14 cellular contexts compared by ENCODE assay signal in the genomic region with DNA sequence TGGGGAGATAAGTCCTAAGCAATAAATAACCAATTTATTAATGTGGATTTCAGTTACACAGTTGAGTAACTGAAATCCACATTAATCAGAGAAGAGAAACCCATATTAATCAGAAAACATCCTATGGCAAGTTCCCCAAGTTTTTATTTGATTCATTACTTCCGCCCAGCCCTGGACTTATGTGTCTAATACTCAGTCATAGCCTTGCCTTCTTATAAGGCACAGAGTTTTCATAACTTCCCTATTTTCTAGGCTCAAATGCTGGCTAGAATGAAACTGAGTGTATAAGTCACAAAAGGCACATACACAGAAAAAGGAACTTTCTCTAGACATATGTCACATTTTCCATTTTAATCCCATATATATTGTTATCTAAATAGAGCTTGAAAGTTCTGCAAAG. TPM values are rescaled to one million over a fixed set of nuclear protein-coding genes. Genes with fewer than 3 reads are reported as not detected.
DNase-seq lines count a peak whose midpoint lies in the region; ATAC-seq and TF ChIP-seq lines count a peak whose summit lies in the region.
"Had no signal": no experiment of that assay in that cellular context is flagged by ENCODE, and none has a peak within 500 bp of the region (broad histone marks: within the 10 kb centered on the region; RNA-seq: fewer than 3 reads in every experiment).

No MANE protein-coding gene starts in this region.

- TF ChIP-seq CTCF in OCI-LY3 (IDR thresholded peaks at IDR 0.05; ENCODE audit: low read depth, low read length) = no peak

- peaks cover 3% of the 10 kb centered on the region for H3K9me3 Mint-ChIP-seq in activated CD4-positive, alpha-beta T cell treated with anti-CD3 and anti-CD28 coated beads, Interleukin-2, amount 10 ng/mL, durations not matched to agents 24 days and 14 days
- H3K9me3 Mint-ChIP-seq in stimulated activated effector memory CD8-positive, alpha-beta T cell treated with anti-CD3 and anti-CD28 coated beads, Interleukin-12 subunit alpha, Interleukin-12 subunit beta, amount 100 ng/mL, for 72 hours = no peaks in the 10 kb centered on the region

- H3K4me3 Mint-ChIP-seq in activated CD4-positive, alpha-beta T cell treated with anti-CD3 and anti-CD28 coated beads, Interleukin-2, amount 10 ng/mL, durations not matched to agents 24 days and 14 days = no peak overlapping the region
- H3K4me3 Mint-ChIP-seq in stimulated activated effector memory CD8-positive, alpha-beta T cell treated with anti-CD3 and anti-CD28 coated beads, Interleukin-12 subunit alpha, Interleukin-12 subunit beta, amount 100 ng/mL, for 72 hours = no peak overlapping the region

- no peaks in the 10 kb centered on the region for H3K27me3 ChIP-seq in OCI-LY3 (ENCODE audit: low read depth, low read length)
- H3K27me3 ChIP-seq: body of pancreas, esophagus squamous epithelium, pancreas, transverse colon had no signal

- H3K4me3 ChIP-seq in OCI-LY3 (ENCODE audit: low read length) = no peak overlapping the region
- H3K4me3 ChIP-seq: A549, body of pancreas, esophagus squamous epithelium, pancreas, transverse colon had no signal

- DNase-seq in activated CD4-positive, alpha-beta T cell treated with anti-CD3 and anti-CD28 coated beads, Interleukin-2, amount 10 ng/mL, durations not matched to agents 24 days and 14 days = peak; percentile 16
- no peak for DNase-seq in activated CD4-positive, alpha-beta T cell treated with anti-CD3 and anti-CD28 coated beads for 4 hours
- no peak for DNase-seq in stimulated activated effector memory CD8-positive, alpha-beta T cell treated with anti-CD3 and anti-CD28 coated beads, Interleukin-12 subunit alpha, Interleukin-12 subunit beta, amount 100 ng/mL, for 72 hours (ENCODE audit: low spot score in 2 of 2)
- DNase-seq in islet precursor cell = no peak
- DNase-seq in NCI-H82 treated with DMSO at 0.1 percent for 48 hours (lab: John Stamatoyannopoulos, UW; ENCODE audit: unreplicated experiment) = no peak
- DNase-seq: esophagus squamous epithelium, kidney, pancreas, transverse colon had no signal

- H3K4me1 ChIP-seq in OCI-LY3 (ENCODE audit: low read length) = peaks cover 23% of the 10 kb centered on the region
- H3K4me1 ChIP-seq: A549, body of pancreas, esophagus squamous epithelium, transverse colon had no signal

- no peaks in the 10 kb centered on the region for H3K9me3 ChIP-seq in OCI-LY3 (ENCODE audit: insufficient read depth, low read length)
- H3K9me3 ChIP-seq: A549, body of pancreas, esophagus squamous epithelium, pancreas, transverse colon had no signal

- H3K36me3 Mint-ChIP-seq in activated CD4-positive, alpha-beta T cell treated with anti-CD3 and anti-CD28 coated beads, Interleukin-2, amount 10 ng/mL, durations not matched to agents 24 days and 14 days (ENCODE audit: low read depth) = peaks cover 72% of the 10 kb centered on the region
- H3K36me3 Mint-ChIP-seq in stimulated activated effector memory CD8-positive, alpha-beta T cell treated with anti-CD3 and anti-CD28 coated beads, Interleukin-12 subunit alpha, Interleukin-12 subunit beta, amount 100 ng/mL, for 72 hours = peaks cover 100% of the 10 kb centered on the region

- peaks cover 66% of the 10 kb centered on the region for H3K36me3 ChIP-seq in OCI-LY3 (replicated peaks; ENCODE audit: low read depth, low read length)

- peak overlapping the region; percentile 32 for H3K4me2 ChIP-seq in OCI-LY3 (ENCODE audit: low read length)
- H3K4me2 ChIP-seq: A549 had no signal

- H3K9ac ChIP-seq in OCI-LY3 (ENCODE audit: low read length) = no peak overlapping the region

- H3K27ac ChIP-seq in OCI-LY3 (ENCODE audit: low read length) = peak overlapping the region; percentile 53
- H3K27ac ChIP-seq: A549, body of pancreas, esophagus squamous epithelium, pancreas, transverse colon had no signal

- no peaks in the 10 kb centered on the region for H3K27me3 Mint-ChIP-seq in activated CD4-positive, alpha-beta T cell treated with anti-CD3 and anti-CD28 coated beads, Interleukin-2, amount 10 ng/mL, durations not matched to agents 24 days and 14 days

- no peaks in the 10 kb centered on the region; the same call in 1 of the 2 replicates for H4K20me1 ChIP-seq in OCI-LY3 (ENCODE audit: insufficient read depth, low read length)

- H3K4me1 Mint-ChIP-seq in activated CD4-positive, alpha-beta T cell treated with anti-CD3 and anti-CD28 coated beads, Interleukin-2, amount 10 ng/mL, durations not matched to agents 24 days and 14 days = peaks cover 35% of the 10 kb centered on the region
- peaks cover 40% of the 10 kb centered on the region for H3K4me1 Mint-ChIP-seq in stimulated activated effector memory CD8-positive, alpha-beta T cell treated with anti-CD3 and anti-CD28 coated beads, Interleukin-12 subunit alpha, Interleukin-12 subunit beta, amount 100 ng/mL, for 72 hours

- H3K79me2 ChIP-seq in OCI-LY3 (ENCODE audit: low read length) = peaks cover 4% of the 10 kb centered on the region; the same call in 1 of the 2 replicates

- no peak overlapping the region for H2AFZ ChIP-seq in OCI-LY3 (ENCODE audit: low read depth, low read length)

- ATAC-seq in HG02759 (IDR thresholded peaks at IDR 0.05; ENCODE audit: unreplicated experiment) = peak; percentile 88
- peak; percentile 51 for ATAC-seq in stimulated activated effector memory CD8-positive, alpha-beta T cell treated with anti-CD3 and anti-CD28 coated beads, Interleukin-12 subunit alpha, Interleukin-12 subunit beta, amount 100 ng/mL, for 72 hours
- ATAC-seq in GM21737 (IDR thresholded peaks at IDR 0.05; ENCODE audit: unreplicated experiment) = no peak
- ATAC-seq: A549, body of pancreas had no signal

- no peak overlapping the region for H3K27ac Mint-ChIP-seq in activated CD4-positive, alpha-beta T cell treated with anti-CD3 and anti-CD28 coated beads, Interleukin-2, amount 10 ng/mL, durations not matched to agents 24 days and 14 days
- peak overlapping the region; percentile 46 for H3K27ac Mint-ChIP-seq in stimulated activated effector memory CD8-positive, alpha-beta T cell treated with anti-CD3 and anti-CD28 coated beads, Interleukin-12 subunit alpha, Interleukin-12 subunit beta, amount 100 ng/mL, for 72 hours

- intact Hi-C loops in activated CD4-positive, alpha-beta T cell treated with anti-CD3 and anti-CD28 coated beads, Interleukin-2, amount 10 ng/mL, durations not matched to agents 24 days and 14 days (cut with micrococcal nuclease) = no loop called here

RNA-seq across cellular contexts. Expression of a gene that starts 28.8 kb away (rescaled TPM):
- total RNA-seq in activated CD4-positive, alpha-beta T cell treated with anti-CD3 and anti-CD28 coated beads, Interleukin-2, amount 10 ng/mL, durations not matched to agents 24 days and 14 days = 104 and 109 TPM in 2 replicates
